ENCODE assay signal across 27 cellular contexts in genomic region chr11:103327721-103328120, GRCh38.
"Had no signal": no experiment of that assay in that cellular context is flagged by ENCODE, and none has a peak within 500 bp of the region (broad histone marks: within the 10 kb centered on the region; RNA-seq: fewer than 3 reads in every experiment).

No MANE protein-coding gene starts in this region.

- H3K36me3 ChIP-seq: adrenal gland had no signal

- H3K27me3 ChIP-seq: adrenal gland, body of pancreas had no signal

- H3K4me3 ChIP-seq: adrenal gland, body of pancreas, K562, SK-N-MC had no signal

- H3K9me3 ChIP-seq: adrenal gland, body of pancreas had no signal

- H3K27ac ChIP-seq: adrenal gland, body of pancreas, SK-N-MC had no signal

- FAIRE-seq: K562 had no signal

- DNase-seq: activated B cell treated with CpG ODN at 0.5 μM for 24 hours; activated CD4-positive, alpha-beta memory T cell treated with anti-CD3 and anti-CD28 coated beads, Interleukin-2, amount 10 ng/mL, durations not matched to agents 7 days and 5 days; activated CD4-positive, alpha-beta T cell treated with anti-CD3 and anti-CD28 coated beads, Interleukin-2, amount 10 ng/mL, durations not matched to agents 7 days and 5 days; activated CD8-positive, alpha-beta memory T cell treated with anti-CD3 and anti-CD28 coated beads, Interleukin-2, amount 50 U/mL, for 4 hours; activated naive CD4-positive, alpha-beta T cell treated with anti-CD3 and anti-CD28 coated beads, Interleukin-2, amount 50 U/mL, for 16 hours; activated naive CD8-positive, alpha-beta T cell treated with anti-CD3 and anti-CD28 coated beads, Interleukin-2, amount 10 ng/mL, durations not matched to agents 7 days and 5 days; adrenal gland; aorta; body of pancreas; Karpas-422; MM.1S; NCI-H1105; NCI-H1436; NCI-H1694 treated with DMSO at 0.1 percent for 48 hours; NCI-H2029 treated with DMSO at 0.1 percent for 48 hours; NCI-H345; NCI-H510A; NCI-H526 treated with DMSO at 0.1 percent for 48 hours; NK-92 treated with Interleukin-12 subunit alpha and Interleukin-12 subunit beta, amount 100 ng/mL, for 24 hours; OCI-M1; RPMI8226; T-cell; T-helper 2 cell had no signal

- ATAC-seq: body of pancreas, K562, Panc1, Right ventricle myocardium inferior, T-cell had no signal
